8 cellular contexts compared by ENCODE assay signal in the genomic region with DNA sequence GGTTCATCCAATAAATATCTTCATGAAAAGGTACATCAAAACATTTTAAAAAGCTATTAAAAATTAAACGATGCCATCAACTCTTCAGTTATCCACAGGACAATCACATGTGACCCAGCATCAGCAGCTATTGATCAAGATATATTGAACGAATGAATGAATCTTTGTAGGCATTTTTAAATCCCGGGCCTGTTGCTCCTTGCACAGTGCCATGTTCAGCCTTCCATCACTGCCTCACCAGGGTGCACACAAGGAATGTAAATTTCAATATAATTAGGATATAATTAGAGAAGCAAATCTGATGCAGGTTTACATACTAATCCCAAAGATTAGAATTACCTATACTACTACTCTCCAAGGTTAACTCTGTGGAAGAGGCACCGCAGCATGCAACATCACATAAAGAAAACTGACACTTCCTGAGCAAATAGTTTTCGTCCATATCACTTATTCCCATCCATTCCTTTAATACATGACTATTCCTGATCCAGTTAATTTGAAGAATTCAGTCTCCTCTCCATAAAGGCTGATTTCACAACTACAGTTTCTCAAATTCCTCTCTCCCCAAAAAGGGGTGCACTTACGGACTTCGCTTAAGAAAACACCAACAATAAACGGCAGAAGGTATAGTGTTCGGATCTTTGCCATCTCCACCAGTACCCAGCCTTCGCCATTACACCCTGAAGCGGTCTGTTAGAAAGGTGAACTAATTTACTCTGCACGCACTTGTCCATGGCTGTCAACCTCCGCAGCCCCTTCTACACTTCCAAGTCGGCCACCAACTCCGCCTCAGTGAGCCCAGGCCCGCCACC. TPM values are rescaled to one million over a fixed set of nuclear protein-coding genes. Genes with fewer than 3 reads are reported as not detected.
DNase-seq lines count a peak whose midpoint lies in the region; ATAC-seq and TF ChIP-seq lines count a peak whose summit lies in the region.

No MANE protein-coding gene starts in this region.

- H3K4me1 Mint-ChIP-seq in CD8-positive, alpha-beta T cell (ENCODE audit: low read depth) = peaks cover 56% of the 10 kb centered on the region
- peaks cover 35% of the 10 kb centered on the region for H3K4me1 Mint-ChIP-seq in activated CD8-positive, alpha-beta T cell treated with anti-CD3 and anti-CD28 coated beads for 36 hours (ENCODE audit: low read depth)

- H3K9me3 Mint-ChIP-seq in CD8-positive, alpha-beta T cell = no peaks in the 10 kb centered on the region
- no peaks in the 10 kb centered on the region for H3K9me3 Mint-ChIP-seq in activated CD8-positive, alpha-beta T cell treated with anti-CD3 and anti-CD28 coated beads for 36 hours

- intact Hi-C loops in CD8-positive, alpha-beta T cell (cut with DNase I, micrococcal nuclease) = loop anchor here (2.0 to 10.0 kb wide), 4 partner anchors 72 to 320 kb away; a partner anchor contains a TSS
- intact Hi-C loops in activated CD8-positive, alpha-beta T cell treated with anti-CD3 and anti-CD28 coated beads for 36 hours (cut with micrococcal nuclease) = loop anchor here (5.0 kb wide), 1 partner anchor 73 kb away; no protein-coding TSS in a partner anchor
- intact Hi-C loops in right cardiac atrium (cut with DNase I) = no loop called here

- H3K27ac Mint-ChIP-seq in CD8-positive, alpha-beta T cell = peak overlapping the region; percentile 92
- peak overlapping the region; percentile 86 for H3K27ac Mint-ChIP-seq in activated CD8-positive, alpha-beta T cell treated with anti-CD3 and anti-CD28 coated beads for 36 hours

- TF ChIP-seq CTCF in CD8-positive, alpha-beta T cell (IDR thresholded peaks at IDR 0.05) = no peak
- TF ChIP-seq CTCF in activated CD8-positive, alpha-beta T cell treated with anti-CD3 and anti-CD28 coated beads for 36 hours (IDR thresholded peaks at IDR 0.05) = no peak

- CTCF ChIA-PET in CD8-positive, alpha-beta T cell (lab: Charles Lee) = no interaction called here
- CTCF ChIA-PET in activated CD8-positive, alpha-beta T cell treated with anti-CD3 and anti-CD28 coated beads for 36 hours (lab: Charles Lee) = interaction anchor here (0.9 kb wide), 1 partner anchor 64 kb away, joined by 3 read pairs; no protein-coding TSS in a partner anchor

- no peaks in the 10 kb centered on the region for H3K36me3 ChIP-seq in CD8-positive, alpha-beta T cell (ENCODE audit: insufficient read depth, low read length)

- H3K27ac ChIP-seq in CD8-positive, alpha-beta T cell (ENCODE audit: low read depth, low read length) = peak overlapping the region; percentile 71
- peak overlapping the region; percentile 84 for H3K27ac ChIP-seq in right cardiac atrium (ENCODE audit: low read length)

- POLR2A ChIA-PET in CD8-positive, alpha-beta T cell (lab: Charles Lee) = interaction anchor here (1.0 to 1.1 kb wide), 2 partner anchors 82 to 139 kb away, joined by 3 to 5 read pairs; a partner anchor contains a TSS
- POLR2A ChIA-PET in activated CD8-positive, alpha-beta T cell treated with anti-CD3 and anti-CD28 coated beads for 36 hours (lab: Charles Lee) = interaction anchor here (0.7 to 2.2 kb wide), 6 partner anchors 11 to 72 kb away, joined by 3 to 9 read pairs (median 4); no protein-coding TSS in a partner anchor

- no peaks in the 10 kb centered on the region for H3K27me3 ChIP-seq in CD8-positive, alpha-beta T cell (ENCODE audit: insufficient read depth, low read length)
- no peaks in the 10 kb centered on the region for H3K27me3 ChIP-seq in right cardiac atrium (ENCODE audit: control insufficient read depth, insufficient read depth)

- H3K27me3 Mint-ChIP-seq in CD8-positive, alpha-beta T cell (ENCODE audit: low read depth) = no peaks in the 10 kb centered on the region
- H3K27me3 Mint-ChIP-seq in activated CD8-positive, alpha-beta T cell treated with anti-CD3 and anti-CD28 coated beads for 36 hours = no peaks in the 10 kb centered on the region

- peak; percentile 13 for ATAC-seq in CD8-positive, alpha-beta T cell
- ATAC-seq in HG03520 (IDR thresholded peaks at IDR 0.05; ENCODE audit: unreplicated experiment) (peak; percentile 15), right cardiac atrium (no peak)
- no peak for ATAC-seq in activated CD8-positive, alpha-beta T cell treated with anti-CD3 and anti-CD28 coated beads for 36 hours

- H3K4me3 ChIP-seq in CD8-positive, alpha-beta T cell (ENCODE audit: low read depth, low read length) = peak overlapping the region; percentile 70
- H3K4me3 ChIP-seq in right cardiac atrium (ENCODE audit: low read length) (peak overlapping the region; percentile 77), skeletal muscle cell (ENCODE audit: low read depth, low read length) (peak overlapping the region; percentile 94)

- peaks cover 13% of the 10 kb centered on the region for H3K36me3 Mint-ChIP-seq in CD8-positive, alpha-beta T cell
- peaks cover 10% of the 10 kb centered on the region for H3K36me3 Mint-ChIP-seq in activated CD8-positive, alpha-beta T cell treated with anti-CD3 and anti-CD28 coated beads for 36 hours (ENCODE audit: low read depth)

- no peaks in the 10 kb centered on the region for H3K9me3 ChIP-seq in CD8-positive, alpha-beta T cell (ENCODE audit: low read length)
- no peaks in the 10 kb centered on the region for H3K9me3 ChIP-seq in right cardiac atrium (ENCODE audit: control insufficient read depth, low read length)

- DNase-seq in CD8-positive, alpha-beta T cell = no peak
- DNase-seq in activated CD8-positive, alpha-beta T cell treated with anti-CD3 and anti-CD28 coated beads for 36 hours = no peak
- no peak for DNase-seq in right cardiac atrium
- DNase-seq in skeletal muscle cell (ENCODE audit: low read depth) = no peak
- no peak for DNase-seq in GF-D8 (lab: John Stamatoyannopoulos, UW)
- no peak for DNase-seq in NCI-H1436 (lab: John Stamatoyannopoulos, UW)
- DNase-seq in stimulated activated CD4-positive, alpha-beta T cell treated with anti-CD3 and anti-CD28 coated beads, Interleukin-4, amount 100 ng/mL, for 24 hours = no peak

- 6% methylated on average over 16 of the region's 16 CpGs for WGBS in right cardiac atrium

- peak overlapping the region; percentile 93 for H3K4me3 Mint-ChIP-seq in CD8-positive, alpha-beta T cell
- peak overlapping the region; percentile 98 for H3K4me3 Mint-ChIP-seq in activated CD8-positive, alpha-beta T cell treated with anti-CD3 and anti-CD28 coated beads for 36 hours

- peaks cover 44% of the 10 kb centered on the region for H3K4me1 ChIP-seq in CD8-positive, alpha-beta T cell (ENCODE audit: insufficient read depth, low read length)
- peaks cover 2% of the 10 kb centered on the region for H3K4me1 ChIP-seq in right cardiac atrium (ENCODE audit: control insufficient read depth, insufficient read depth, low read length)

RNA-seq across cellular contexts. Expression of a gene that starts 0.9 kb away (rescaled TPM):
- 100 to 1,000 TPM; 119 TPM for total RNA-seq in CD8-positive, alpha-beta T cell
- total RNA-seq in activated CD8-positive, alpha-beta T cell treated with anti-CD3 and anti-CD28 coated beads for 36 hours = 100 to 1,000 TPM; 123 TPM
- total RNA-seq in right cardiac atrium = 10 to 100 TPM; 57.5 to 73.0 (median 69.8) TPM
- polyA plus RNA-seq in right cardiac atrium = 28.2 TPM

RNA-seq across cellular contexts. Expression of a gene that starts 2.6 kb away (rescaled TPM):
- 10 to 100 TPM; 36.7 to 40.9 TPM for total RNA-seq in CD8-positive, alpha-beta T cell
- 10 to 100 TPM; 45.0 to 48.6 TPM for total RNA-seq in activated CD8-positive, alpha-beta T cell treated with anti-CD3 and anti-CD28 coated beads for 36 hours
- total RNA-seq in right cardiac atrium = 10 to 100 TPM; 10.9 to 16.7 (median 12.2) TPM
- polyA plus RNA-seq in right cardiac atrium = 9.6 TPM

Comparison
In these comparisons a context has a peak if more than half of its experiments do, and no peak if none do; other contexts are left out.
1. ATAC-seq: peak in CD8-positive, alpha-beta T cell (single experiment) and HG03520 (single experiment); none in activated CD8-positive, alpha-beta T cell treated with anti-CD3 and anti-CD28 coated beads for 36 hours (single experiment) and right cardiac atrium (0 of 2).
2. intact Hi-C loops: an anchor here in CD8-positive, alpha-beta T cell (2.0 to 10.0 kb wide) and activated CD8-positive, alpha-beta T cell treated with anti-CD3 and anti-CD28 coated beads for 36 hours (5.0 kb wide); none called in right cardiac atrium.
3. Peak in every context shown above with its lines, with median percentiles within 50 percentile points of each other: H3K4me3 ChIP-seq.